Comparison of ENCODE assay signal across 14 cellular contexts in the genomic region with DNA sequence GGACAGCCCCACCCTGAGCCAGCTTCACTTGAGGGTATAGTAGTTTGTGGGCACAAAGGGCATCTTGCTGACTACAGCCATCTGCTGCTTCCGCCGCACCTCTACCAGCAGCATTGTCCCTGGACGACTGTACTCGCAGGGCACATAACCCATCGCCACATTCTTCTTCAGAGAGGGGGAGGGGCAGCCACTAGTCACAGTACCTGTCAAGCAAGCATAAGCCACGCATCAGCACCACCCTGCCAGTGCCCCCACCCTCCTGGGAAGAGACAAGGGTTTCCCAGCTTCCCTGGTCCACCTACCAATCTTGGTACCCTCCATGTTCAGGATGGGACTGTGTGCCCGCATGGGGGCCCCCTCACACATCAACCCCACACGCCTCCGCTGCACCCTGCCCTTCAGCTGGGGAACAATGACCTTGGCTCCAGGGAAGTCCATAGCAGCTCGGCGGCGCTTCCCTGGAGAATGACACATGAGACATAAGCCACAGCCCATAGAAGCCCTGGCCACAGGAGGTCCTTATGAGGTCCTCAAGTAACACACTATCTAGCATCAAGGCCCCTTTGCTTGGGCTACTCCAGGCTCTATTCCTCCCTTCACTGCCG. TPM values are rescaled to one million over a fixed set of nuclear protein-coding genes. Genes with fewer than 3 reads are reported as not detected.
A peak's percentile ranks its signal among the peaks of the same experiment; 100 is the strongest.
DNase-seq lines count a peak whose midpoint lies in the region; ATAC-seq and TF ChIP-seq lines count a peak whose summit lies in the region.
"Had no signal": no experiment of that assay in that cellular context is flagged by ENCODE, and none has a peak within 500 bp of the region (broad histone marks: within the 10 kb centered on the region; RNA-seq: fewer than 3 reads in every experiment).

No MANE protein-coding gene starts in this region.

- WGBS in upper lobe of left lung, 2 donors = 93 to 97% methylated on average over 7 to 13 of the region's 13 CpGs

- DNase-seq in Right ventricle myocardium superior = peak; percentile 42
- no peak for DNase-seq in left ventricle myocardium superior
- DNase-seq in WTC11 (ENCODE audit: low spot score) = no peak
- DNase-seq in immature natural killer cell = no peak
- DNase-seq in upper lobe of left lung = no peak
- DNase-seq in H4 (ENCODE audit: low spot score) = no peak
- no peak for DNase-seq in HCEC 1CT
- no peak for DNase-seq in vagina (ENCODE audit: extremely low spot score in 2 of 2)
- DNase-seq: activated CD4-positive, alpha-beta T cell treated with anti-CD3 and anti-CD28 coated beads for 4 hours; activated gamma-delta T cell; mammary epithelial cell; NCI-H1105; NCI-H446; tibial artery had no signal

- H3K27ac ChIP-seq in upper lobe of left lung = peak overlapping the region in 3 of 4 donors; percentile 67 to 100 (median 83)
- no peak overlapping the region for H3K27ac ChIP-seq in vagina
- H3K27ac ChIP-seq: tibial artery had no signal

- H3K4me3 Mint-ChIP-seq in WTC11 = no peak overlapping the region
- H3K4me3 Mint-ChIP-seq in immature natural killer cell = peak overlapping the region in 4 of 5 donors; percentile 38 to 86 (median 46)

- no peaks in the 10 kb centered on the region for H3K27me3 Mint-ChIP-seq in WTC11 (ENCODE audit: low read depth)
- H3K27me3 Mint-ChIP-seq in immature natural killer cell (ENCODE audit: low read depth in 3 of 3) = peaks cover 0 to 4% (median 4%) of the 10 kb centered on the region in 3 donors

- H3K4me1 Mint-ChIP-seq in WTC11 (peaks cover 33% of the 10 kb centered on the region), immature natural killer cell (peaks cover 82 to 90% of the 10 kb centered on the region in 2 donors)

- H3K36me3 Mint-ChIP-seq in WTC11 (peaks cover 7% of the 10 kb centered on the region; the same call in 1 of the 2 replicates), immature natural killer cell (peaks cover 5 to 20% (median 15%) of the 10 kb centered on the region in 3 donors)

- no peak for TF ChIP-seq CTCF in WTC11 (IDR thresholded peaks at IDR 0.05)
- no peak for TF ChIP-seq CTCF in upper lobe of left lung (IDR thresholded peaks at IDR 0.05)
- no peak for TF ChIP-seq CTCF in vagina (IDR thresholded peaks at IDR 0.05)

- H3K27me3 ChIP-seq in upper lobe of left lung (no peaks in the 10 kb centered on the region), vagina (no peaks in the 10 kb centered on the region)
- H3K27me3 ChIP-seq: tibial artery had no signal

- CTCF ChIA-PET in WTC11 (lab: Charles Lee) = interaction anchor here (1.1 to 2.5 kb wide), 4 partner anchors 32 to 122 kb away, joined by 4 to 27 read pairs (median 6); no protein-coding TSS in a partner anchor

- TF ChIP-seq POLR2A in upper lobe of left lung (IDR thresholded peaks at IDR 0.05) = no peak
- no peak for TF ChIP-seq POLR2A in vagina (IDR thresholded peaks at IDR 0.05)

- H3K4me3 ChIP-seq in upper lobe of left lung (no peak overlapping the region), vagina (no peak overlapping the region)
- H3K4me3 ChIP-seq: tibial artery had no signal

- H3K27ac Mint-ChIP-seq in WTC11 (peak overlapping the region; percentile 49; the same call in 1 of the 2 replicates), immature natural killer cell (peak overlapping the region; percentile 70 to 97 (median 94))

- H3K9me3 Mint-ChIP-seq in WTC11 = no peaks in the 10 kb centered on the region
- no peaks in the 10 kb centered on the region for H3K9me3 Mint-ChIP-seq in immature natural killer cell

- H3K9me3 ChIP-seq in upper lobe of left lung (no peaks in the 10 kb centered on the region), vagina (no peaks in the 10 kb centered on the region)
- H3K9me3 ChIP-seq: tibial artery had no signal

- no peak for TF ChIP-seq EP300 in upper lobe of left lung (IDR thresholded peaks at IDR 0.05)

- H3K4me1 ChIP-seq in upper lobe of left lung (peaks cover 36 to 51% (median 42%) of the 10 kb centered on the region in 4 donors), vagina (peaks cover 33% of the 10 kb centered on the region)

- intact Hi-C loops in Right ventricle myocardium superior (cut with DNase I) (no loop called here), left ventricle myocardium superior (cut with micrococcal nuclease) (no loop called here), vagina (cut with DNase I) (no loop called here)

- H3K36me3 ChIP-seq in upper lobe of left lung (peaks cover 0 to 50% (median 7%) of the 10 kb centered on the region in 4 donors), vagina (no peaks in the 10 kb centered on the region)

- ATAC-seq in Right ventricle myocardium superior (ENCODE audit: poor library complexity) = no peak
- no peak for ATAC-seq in left ventricle myocardium superior
- no peak for ATAC-seq in WTC11
- no peak for ATAC-seq in upper lobe of left lung (ENCODE audit: low FRiP score in 2 of 2)

- POLR2A ChIA-PET in WTC11 (lab: Charles Lee) = no interaction called here

TF ChIP-seq in WTC11, 78 proteins besides CTCF, POLR2A, EP300 and RAD21:
- TF ChIP-seq ATF2 (CRISPR knock-in tag; IDR thresholded peaks at IDR 0.05; ENCODE audit: borderline replicate concordance, low read depth) = no peak
- no peak for TF ChIP-seq EMX1 (CRISPR knock-in tag; IDR thresholded peaks at IDR 0.05)
- TF ChIP-seq NR2C2 (CRISPR knock-in tag; IDR thresholded peaks at IDR 0.05) = no peak
- no peak for TF ChIP-seq GTF2I (CRISPR knock-in tag; conservative IDR thresholded peaks at IDR 0.05)
- no peak for TF ChIP-seq PRRX2 (CRISPR knock-in tag; IDR thresholded peaks at IDR 0.05)
- TF ChIP-seq USF1 (CRISPR knock-in tag; IDR thresholded peaks at IDR 0.05) = no peak
- no peak for TF ChIP-seq NFE2L1 (CRISPR knock-in tag; IDR thresholded peaks at IDR 0.05)

RNA-seq across cellular contexts. Expression of gene AMT, which starts 4.7 kb away (rescaled TPM):
- 32.2 TPM for total RNA-seq in Right ventricle myocardium superior
- total RNA-seq in left ventricle myocardium superior = 30.5 TPM
- total RNA-seq in WTC11 (2021) = 54.6 to 66.6 TPM (median 57.8 TPM) in 3 replicates
- 1 to 10 TPM; 2.9 to 8.2 (median 4.8) TPM for polyA plus RNA-seq in immature natural killer cell
- 10 to 100 TPM in 3 of 6 donors, 1 to 10 TPM in 3; 2.3 to 59.7 (median 11.4) TPM for total RNA-seq in upper lobe of left lung
- 1.2 TPM in 1 of 2 replicates, not detected in the other for total RNA-seq in H4 (2014; rRNA removed; shearing (Covaris generic))
- 6.1 TPM for total RNA-seq in vagina

RNA-seq across cellular contexts. Expression of gene TCTA, which starts 5.4 kb away (rescaled TPM):
- total RNA-seq in Right ventricle myocardium superior (13.4 TPM), left ventricle myocardium superior (14.9 TPM), WTC11 (2021) (10.1 to 11.9 TPM (median 11.5 TPM) in 3 replicates), upper lobe of left lung (10 to 100 TPM; 21.8 to 52.3 (median 39.5) TPM), vagina (16.7 TPM)
- 10 to 100 TPM; 57.3 to 86.2 (median 62.6) TPM for polyA plus RNA-seq in immature natural killer cell
- total RNA-seq in H4 (2014; rRNA removed; shearing (Covaris generic)) = 23.8 and 27.6 TPM in 2 replicates

RNA-seq across cellular contexts. Expression of gene RHOA, which starts 5.8 kb away (rescaled TPM):
- total RNA-seq in Right ventricle myocardium superior (255 TPM), left ventricle myocardium superior (266 TPM), WTC11 (2021) (367 to 398 TPM (median 389 TPM) in 3 replicates), upper lobe of left lung (100 to 1,000 TPM; 206 to 611 (median 456) TPM), vagina (377 TPM)
- 1,000 to 10,000 TPM in 1 of 3 donors, 100 to 1,000 TPM in 2; 863 to 1,056 (median 891) TPM for polyA plus RNA-seq in immature natural killer cell
- total RNA-seq in H4 (2014; rRNA removed; shearing (Covaris generic)) = 283 and 305 TPM in 2 replicates

RNA-seq across cellular contexts. Expression of gene NICN1, which starts 11.5 kb away (rescaled TPM):
- total RNA-seq in Right ventricle myocardium superior (15.7 TPM), left ventricle myocardium superior (16.8 TPM), WTC11 (2021) (11.0 to 12.7 TPM (median 11.5 TPM) in 3 replicates), upper lobe of left lung (10 to 100 TPM in 2 of 6 donors, 1 to 10 TPM in 4; 1.0 to 23.9 (median 8.0) TPM), vagina (5.9 TPM)
- 10 to 100 TPM in 1 of 3 donors, 1 to 10 TPM in 2; 3.2 to 11.9 (median 4.2) TPM for polyA plus RNA-seq in immature natural killer cell
- total RNA-seq in H4 (2014; rRNA removed; shearing (Covaris generic)) = 1.1 and 1.3 TPM in 2 replicates

RNA-seq across cellular contexts. Expression of gene DAG1, which starts 52.4 kb away (rescaled TPM):
- total RNA-seq in Right ventricle myocardium superior (122 TPM), left ventricle myocardium superior (144 TPM), WTC11 (2021) (113 to 119 TPM (median 115 TPM) in 3 replicates), upper lobe of left lung (100 to 1,000 TPM in 1 of 6 donors, 10 to 100 TPM in 5; 22.0 to 104 (median 73.5) TPM), vagina (46.7 TPM)
- polyA plus RNA-seq in immature natural killer cell = 1 to 10 TPM; 3.2 to 6.0 (median 3.7) TPM
- 30.8 and 32.4 TPM in 2 replicates for total RNA-seq in H4 (2014; rRNA removed; shearing (Covaris generic))
